7 cellular contexts compared by ENCODE assay signal in genomic region chr11:8913961-8914660, GRCh38. TPM values are rescaled to one million over a fixed set of nuclear protein-coding genes. Genes with fewer than 3 reads are reported as not detected.
A peak's percentile ranks its signal among the peaks of the same experiment; 100 is the strongest.
DNase-seq lines count a peak whose midpoint lies in the region; ATAC-seq and TF ChIP-seq lines count a peak whose summit lies in the region.

No MANE protein-coding gene starts in this region.

- ATAC-seq in T-helper 17 cell (peak; percentile 68), body of pancreas (no peak), left lung (peak; percentile 5), GM19452 (IDR thresholded peaks at IDR 0.05; ENCODE audit: unreplicated experiment) (no peak)

- H3K4me1 Mint-ChIP-seq in T-helper 17 cell, result peaks cover 16% of the 10 kb centered on the region

- H3K27me3 ChIP-seq in body of pancreas (no peaks in the 10 kb centered on the region), left lung (no peaks in the 10 kb centered on the region)

- H3K4me3 ChIP-seq in body of pancreas (no peak overlapping the region), left lung (no peak overlapping the region)

- peaks cover 0 to 5% of the 10 kb centered on the region in 2 donors for H3K36me3 ChIP-seq in body of pancreas (replicated peaks in 1 of 2; ENCODE audit: insufficient read depth in 1 of 2, low read depth in 2 of 2)
- peaks cover 0 to 28% of the 10 kb centered on the region in 2 donors for H3K36me3 ChIP-seq in left lung

- WGBS in body of pancreas, 2 donors, result 25 to 29% methylated on average over 9 of the region's 9 CpGs

- H3K27ac ChIP-seq in body of pancreas, result peak overlapping the region in 2 of 4 donors; percentile 21 to 37
- H3K27ac ChIP-seq in left lung, result peak overlapping the region; percentile 49 to 57

- TF ChIP-seq CTCF in body of pancreas (IDR thresholded peaks at IDR 0.05) (peak; percentile 12 to 43 (median 33)), left lung (IDR thresholded peaks at IDR 0.05) (peak; percentile 38 to 49)

- no peaks in the 10 kb centered on the region for H3K36me3 Mint-ChIP-seq in T-helper 17 cell (ENCODE audit: low read depth)

- H3K4me1 ChIP-seq in body of pancreas (peaks cover 33% of the 10 kb centered on the region), left lung (peaks cover 27 to 40% of the 10 kb centered on the region in 2 donors)

- no peak for TF ChIP-seq POLR2A in body of pancreas (IDR thresholded peaks at IDR 0.05)

- H3K9me3 ChIP-seq in T-helper 17 cell (ENCODE audit: control insufficient read depth, low read length, poor library complexity, severe bottlenecking), result no peaks in the 10 kb centered on the region
- H3K9me3 ChIP-seq in body of pancreas, result no peaks in the 10 kb centered on the region
- H3K9me3 ChIP-seq in left lung, result no peaks in the 10 kb centered on the region

- peak overlapping the region; percentile 88 for H3K27ac Mint-ChIP-seq in T-helper 17 cell

- DNase-seq in EL (peak; percentile 45), KG1 (lab: John Stamatoyannopoulos, UW) (peak; percentile 57), T-helper 17 cell (no peak), body of pancreas (peak in 3 of 4 donors; percentile 18 to 33 (median 23)), left lung (no peak)
- peak; percentile 18 to 22 for DNase-seq in stimulated activated CD8-positive, alpha-beta memory T cell treated with anti-CD3 and anti-CD28 coated beads, Interleukin-15, amount 100 ng/mL, for 48 hours (ENCODE audit: low read depth in 2 of 2)

- H3K4me3 Mint-ChIP-seq in T-helper 17 cell, result peak overlapping the region; percentile 77

- no peaks in the 10 kb centered on the region for H3K27me3 Mint-ChIP-seq in T-helper 17 cell

- intact Hi-C loops in body of pancreas (cut with DNase I) (no loop called here), left lung (cut with DNase I) (no loop called here)

RNA-seq across cellular contexts. Expression of gene AKIP1, which starts 3.1 kb away (rescaled TPM):
- 1 to 10 TPM; 6.8 to 8.1 TPM for total RNA-seq in T-helper 17 cell
- 10 to 100 TPM in 1 of 2 donors, 1 to 10 TPM in 1; 8.6 to 21.0 TPM for total RNA-seq in body of pancreas
- 10 to 100 TPM; 23.2 to 29.1 TPM for total RNA-seq in left lung

RNA-seq across cellular contexts. Expression of gene C11orf16, which starts 18.6 kb away (rescaled TPM):
- total RNA-seq in T-helper 17 cell, result not detected
- total RNA-seq in body of pancreas, result not detected
- total RNA-seq in left lung, result 1 to 10 TPM in 1 of 2 donors, not detected in 1; 2.0 TPM

RNA-seq across cellular contexts. Expression of gene ASCL3, which starts 28.7 kb away (rescaled TPM):
- total RNA-seq in T-helper 17 cell (not detected), body of pancreas (not detected), left lung (not detected)

RNA-seq across cellular contexts. Expression of gene TMEM9B, which starts 50.1 kb away (rescaled TPM):
- total RNA-seq in T-helper 17 cell, result 10 to 100 TPM; 28.3 to 30.3 TPM
- 10 to 100 TPM; 19.4 to 62.5 TPM for total RNA-seq in body of pancreas
- total RNA-seq in left lung, result 10 to 100 TPM; 54.2 to 61.7 TPM

Comparison
In these comparisons a context has a peak if more than half of its experiments do, and no peak if none do; other contexts are left out.
1. DNase-seq: peak in EL (single experiment), KG1 (single experiment), body of pancreas (3 of 4) and stimulated activated CD8-positive, alpha-beta memory T cell treated with anti-CD3 and anti-CD28 coated beads, Interleukin-15, amount 100 ng/mL, for 48 hours (2 of 2); none in T-helper 17 cell (0 of 3) and left lung (0 of 2).
2. ATAC-seq: peak in T-helper 17 cell (single experiment) and left lung (single experiment); none in body of pancreas (single experiment) and GM19452 (single experiment).